ENCODE assay signal across 22 cellular contexts in genomic region chr7:101708223-101708622, GRCh38.
"Had no signal": no experiment of that assay in that cellular context is flagged by ENCODE, and none has a peak within 500 bp of the region (broad histone marks: within the 10 kb centered on the region; RNA-seq: fewer than 3 reads in every experiment).

No MANE protein-coding gene starts in this region.

- H3K4me1 ChIP-seq: neural progenitor cell, parathyroid adenoma, suprapubic skin had no signal

- H3K9ac ChIP-seq: neural progenitor cell, parathyroid adenoma had no signal

- FAIRE-seq: endometrium, frontal cortex, keratinocyte had no signal

- H3K79me2 ChIP-seq: parathyroid adenoma had no signal

- H3K4me3 ChIP-seq: lung, neural progenitor cell, smooth muscle cell, suprapubic skin, vagina had no signal

- DNase-seq: cortex of kidney; effector memory CD8-positive, alpha-beta T cell; erythroblast; naive B cell; stimulated activated CD4-positive, alpha-beta T cell treated with anti-CD3 and anti-CD28 coated beads, Interleukin-12 subunit alpha, Interleukin-12 subunit beta, amount 100 ng/mL, for 4 hours; stimulated activated CD4-positive, alpha-beta T cell treated with anti-CD3 and anti-CD28 coated beads, Interleukin-1b, Interleukin-23, amount 100 ng/mL, for 48 hours; stimulated activated CD4-positive, alpha-beta T cell treated with anti-CD3 and anti-CD28 coated beads, Interleukin-4, amount 100 ng/mL, for 1 hour; stimulated activated CD8-positive, alpha-beta memory T cell treated with anti-CD3 and anti-CD28 coated beads, Interleukin-4, amount 100 ng/mL, for 48 hours; stimulated activated naive CD4-positive, alpha-beta T cell; stimulated activated naive CD8-positive, alpha-beta T cell treated with anti-CD3 and anti-CD28 coated beads, Interleukin-15, amount 100 ng/mL, for 72 hours; trophoblast cell had no signal

- H3K9me3 ChIP-seq: suprapubic skin, vagina had no signal

- H3K36me3 ChIP-seq: neural progenitor cell, suprapubic skin, vagina had no signal

- H3K27ac ChIP-seq: neural progenitor cell, parathyroid adenoma, suprapubic skin, vagina had no signal

- H3K27me3 ChIP-seq: neural progenitor cell, vagina had no signal

- ATAC-seq: effector memory CD8-positive, alpha-beta T cell; left lobe of liver; sciatic nerve; stimulated activated naive CD8-positive, alpha-beta T cell treated with anti-CD3 and anti-CD28 coated beads, Interleukin-15, amount 100 ng/mL, for 72 hours had no signal

- H2AFZ ChIP-seq: neural progenitor cell, parathyroid adenoma had no signal

- H3K4me2 ChIP-seq: neural progenitor cell, smooth muscle cell had no signal
